In genomic region chr16:49602201-49603041, GRCh38 we compare ENCODE assay signal across 1 cellular context.
TF ChIP-seq lines count a peak whose summit lies in the region.

No MANE protein-coding gene starts in this region.

TF ChIP-seq in GM23338, 12 proteins besides CTCF, POLR2A, EP300 and RAD21 (continued from another document):
- TF ChIP-seq, protein P1, sequence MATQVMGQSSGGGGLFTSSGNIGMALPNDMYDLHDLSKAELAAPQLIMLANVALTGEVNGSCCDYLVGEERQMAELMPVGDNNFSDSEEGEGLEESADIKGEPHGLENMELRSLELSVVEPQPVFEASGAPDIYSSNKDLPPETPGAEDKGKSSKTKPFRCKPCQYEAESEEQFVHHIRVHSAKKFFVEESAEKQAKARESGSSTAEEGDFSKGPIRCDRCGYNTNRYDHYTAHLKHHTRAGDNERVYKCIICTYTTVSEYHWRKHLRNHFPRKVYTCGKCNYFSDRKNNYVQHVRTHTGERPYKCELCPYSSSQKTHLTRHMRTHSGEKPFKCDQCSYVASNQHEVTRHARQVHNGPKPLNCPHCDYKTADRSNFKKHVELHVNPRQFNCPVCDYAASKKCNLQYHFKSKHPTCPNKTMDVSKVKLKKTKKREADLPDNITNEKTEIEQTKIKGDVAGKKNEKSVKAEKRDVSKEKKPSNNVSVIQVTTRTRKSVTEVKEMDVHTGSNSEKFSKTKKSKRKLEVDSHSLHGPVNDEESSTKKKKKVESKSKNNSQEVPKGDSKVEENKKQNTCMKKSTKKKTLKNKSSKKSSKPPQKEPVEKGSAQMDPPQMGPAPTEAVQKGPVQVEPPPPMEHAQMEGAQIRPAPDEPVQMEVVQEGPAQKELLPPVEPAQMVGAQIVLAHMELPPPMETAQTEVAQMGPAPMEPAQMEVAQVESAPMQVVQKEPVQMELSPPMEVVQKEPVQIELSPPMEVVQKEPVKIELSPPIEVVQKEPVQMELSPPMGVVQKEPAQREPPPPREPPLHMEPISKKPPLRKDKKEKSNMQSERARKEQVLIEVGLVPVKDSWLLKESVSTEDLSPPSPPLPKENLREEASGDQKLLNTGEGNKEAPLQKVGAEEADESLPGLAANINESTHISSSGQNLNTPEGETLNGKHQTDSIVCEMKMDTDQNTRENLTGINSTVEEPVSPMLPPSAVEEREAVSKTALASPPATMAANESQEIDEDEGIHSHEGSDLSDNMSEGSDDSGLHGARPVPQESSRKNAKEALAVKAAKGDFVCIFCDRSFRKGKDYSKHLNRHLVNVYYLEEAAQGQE (IDR thresholded peaks at IDR 0.05; ENCODE audit: unreplicated experiment), result no peak
- TF ChIP-seq POLR2AphosphoS5 (IDR thresholded peaks at IDR 0.05; ENCODE audit: low read depth) (no peak), ZNF462 (CRISPR knock-in tag; IDR thresholded peaks at IDR 0.05) (no peak), EZH2 (IDR thresholded peaks at IDR 0.05; ENCODE audit: low read depth, unreplicated experiment) (no peak), EZH2phosphoT487 (IDR thresholded peaks at IDR 0.05; ENCODE audit: unreplicated experiment) (no peak), JUNB (IDR thresholded peaks at IDR 0.05; ENCODE audit: unreplicated experiment) (no peak), ZNF114 (CRISPR knock-in tag; IDR thresholded peaks at IDR 0.05) (no peak)
